36 cellular contexts compared by ENCODE assay signal in genomic region chr10:125766511-125766910, GRCh38. TPM values are rescaled to one million over a fixed set of nuclear protein-coding genes. Genes with fewer than 3 reads are reported as not detected.
"Had no signal": no experiment of that assay in that cellular context is flagged by ENCODE, and none has a peak within 500 bp of the region (broad histone marks: within the 10 kb centered on the region; RNA-seq: fewer than 3 reads in every experiment).

No MANE protein-coding gene starts in this region.

- DNase-seq: activated effector memory CD4-positive, alpha-beta T cell treated with anti-CD3 and anti-CD28 coated beads, Interleukin-2, amount 50 U/mL, for 16 hours; activated effector memory CD4-positive, alpha-beta T cell treated with Interleukin-2 at 50 U/mL for 16 hours; activated gamma-delta T cell; activated gamma-delta T cell treated with Interleukin-2 at 50 U/mL for 16 hours; activated naive CD4-positive, alpha-beta T cell; activated naive CD4-positive, alpha-beta T cell treated with anti-CD3 and anti-CD28 coated beads for 36 hours; activated naive CD4-positive, alpha-beta T cell treated with anti-CD3 and anti-CD28 coated beads, Interleukin-2, amount 10 ng/mL, durations not matched to agents 7 days and 5 days; activated naive CD4-positive, alpha-beta T cell treated with anti-CD3 and anti-CD28 coated beads, Interleukin-2, amount 50 U/mL, for 16 hours; activated naive CD4-positive, alpha-beta T cell treated with Interleukin-2 at 50 U/mL for 16 hours; activated naive CD8-positive, alpha-beta T cell treated with anti-CD3 and anti-CD28 coated beads for 36 hours; activated naive CD8-positive, alpha-beta T cell treated with anti-CD3 and anti-CD28 coated beads, Interleukin-2, amount 10 ng/mL, durations not matched to agents 7 days and 5 days; activated naive CD8-positive, alpha-beta T cell treated with anti-CD3 and anti-CD28 coated beads, Interleukin-2, amount 50 U/mL, for 24 hours; activated T-cell treated with anti-CD3 and anti-CD28 coated beads, Interleukin-2, amount 50 U/mL, for 1 hour; activated T-cell treated with anti-CD3 and anti-CD28 coated beads, Interleukin-2, amount 50 U/mL, for 24 hours; activated T-cell treated with anti-CD3 and anti-CD28 coated beads, Interleukin-2, amount 50 U/mL, for 4 hours; activated T-cell treated with anti-CD3 and anti-CD28 coated beads, Interleukin-2, amount 50 U/mL, for 48 hours; activated T-cell treated with anti-CD3 and anti-CD28 coated beads, Interleukin-2, amount 50 U/mL, for 72 hours; adrenal gland; amniotic stem cell; amygdala; anterior cingulate cortex; aorta; brain microvascular endothelial cell; caudate nucleus; central memory CD4-positive, alpha-beta T cell; cerebellar nuclear complex had no signal

- FAIRE-seq: astrocyte had no signal

- H3K27ac ChIP-seq: adrenal gland, ascending aorta, brain microvascular endothelial cell, cardiac muscle cell had no signal

- ATAC-seq: activated naive CD4-positive, alpha-beta T cell treated with anti-CD3 and anti-CD28 coated beads, Interleukin-2, amount 50 U/mL, for 72 hours; activated naive CD8-positive, alpha-beta T cell treated with anti-CD3 and anti-CD28 coated beads, Interleukin-2, amount 50 U/mL, for 24 hours; activated T-cell treated with anti-CD3 and anti-CD28 coated beads, Interleukin-2, amount 50 U/mL, for 4 hours; activated T-cell treated with anti-CD3 and anti-CD28 coated beads, Interleukin-2, amount 50 U/mL, for 72 hours; activated T-helper 17 cell treated with anti-CD3 and anti-CD28 coated beads, Interleukin-2, amount 50 U/mL, for 72 hours had no signal

- H3K4me3 ChIP-seq: adrenal gland, ascending aorta, breast epithelium, cardiac muscle cell had no signal

- H3K4me1 ChIP-seq: adrenal gland, breast epithelium had no signal

- H3K9me3 ChIP-seq: adrenal gland, ascending aorta, breast epithelium had no signal

- H3K27me3 ChIP-seq: adrenal gland, ascending aorta, brain microvascular endothelial cell, breast epithelium, cardiac muscle cell had no signal

- H3K36me3 ChIP-seq: breast epithelium had no signal

RNA-seq across cellular contexts. Expression of gene MMP21, which starts 9.1 kb away (rescaled TPM):
- total RNA-seq: activated naive CD4-positive, alpha-beta T cell treated with anti-CD3 and anti-CD28 coated beads for 36 hours; activated naive CD4-positive, alpha-beta T cell treated with anti-CD3 and anti-CD28 coated beads, Interleukin-2, amount 50 U/mL, for 72 hours; activated naive CD8-positive, alpha-beta T cell treated with anti-CD3 and anti-CD28 coated beads for 36 hours; activated T-cell treated with anti-CD3 and anti-CD28 coated beads, Interleukin-2, amount 50 U/mL, for 4 hours; activated T-cell treated with anti-CD3 and anti-CD28 coated beads, Interleukin-2, amount 50 U/mL, for 72 hours; activated T-helper 1 cell treated with anti-CD3 and anti-CD28 coated beads, Interleukin-12 subunit alpha, Interleukin-12 subunit beta, Interleukin-2, Interleukin-4 antibody, amounts not matched to agents 30 ng/mL and 10 ng/mL and 1 ng/mL, durations not matched to agents 14 hours and 24 hours and 36 hours; activated T-helper 17 cell treated with anti-CD3 and anti-CD28 coated beads, Interleukin-2, amount 50 U/mL, for 72 hours; ascending aorta; astrocyte; bronchial epithelial cell; cardiac muscle cell; cardiac septum; chondrocyte had no signal
- polyA plus RNA-seq: aorta, cardiac muscle cell had no signal
